Comparison of ENCODE assay signal across 8 cellular contexts in genomic region chr17:8057691-8058114, GRCh38. TPM values are rescaled to one million over a fixed set of nuclear protein-coding genes. Genes with fewer than 3 reads are reported as not detected.
DNase-seq lines count a peak whose midpoint lies in the region; ATAC-seq and TF ChIP-seq lines count a peak whose summit lies in the region.

No MANE protein-coding gene starts in this region.

- DNase-seq in AG20443 (ENCODE audit: low spot score) (peak; percentile 84), GM19238 (ENCODE audit: insufficient read length, low spot score) (peak; percentile 71), NCI-H2081 treated with DMSO at 0.1 percent for 48 hours (lab: John Stamatoyannopoulos, UW) (peak; percentile 33), T-helper 9 cell (peak; percentile 17), iris pigment epithelial cell (ENCODE audit: low read depth) (peak; percentile 82), spleen (peak; percentile 53)
- peak in 1 of 2 donors; percentile 60 for DNase-seq in central memory CD8-positive, alpha-beta T cell (ENCODE audit: low spot score in 2 of 2)

- H3K4me3 Mint-ChIP-seq in central memory CD8-positive, alpha-beta T cell: no peak overlapping the region

- peaks cover 43% of the 10 kb centered on the region for H3K27me3 Mint-ChIP-seq in central memory CD8-positive, alpha-beta T cell

- peaks cover 0 to 56% (median 35%) of the 10 kb centered on the region in 7 donors for H3K27me3 ChIP-seq in spleen (replicated peaks in 1 of 7)

- WGBS in spleen, 5 donors: 14 to 24% (median 17%) methylated on average over 14 of the region's 14 CpGs

- no peaks in the 10 kb centered on the region for H3K9me3 ChIP-seq in spleen

- peaks cover 1% of the 10 kb centered on the region for H3K36me3 Mint-ChIP-seq in central memory CD8-positive, alpha-beta T cell (ENCODE audit: insufficient read depth)

- ATAC-seq in central memory CD8-positive, alpha-beta T cell (replicated peaks; ENCODE audit: extremely low read depth, poor library complexity, severe bottlenecking): peak; percentile 85
- ATAC-seq in HG02938 (IDR thresholded peaks at IDR 0.05; ENCODE audit: unreplicated experiment): no peak

- H3K27ac Mint-ChIP-seq in central memory CD8-positive, alpha-beta T cell (ENCODE audit: low read depth): no peak overlapping the region

- H3K4me1 Mint-ChIP-seq in central memory CD8-positive, alpha-beta T cell: peaks cover 6% of the 10 kb centered on the region

- no peaks in the 10 kb centered on the region for H3K9me3 Mint-ChIP-seq in central memory CD8-positive, alpha-beta T cell

- TF ChIP-seq CTCF in spleen (IDR thresholded peaks at IDR 0.05 in 8 of 11, conservative IDR thresholded peaks at IDR 0.05 in 3 of 11): peak; percentile 69 to 92 (median 83)

- TF ChIP-seq POLR2A in spleen (IDR thresholded peaks at IDR 0.05): no peak

- intact Hi-C loops in spleen (cut with DNase I; ENCODE audit: low total_unique reads): loop anchor here (5.0 to 10.0 kb wide), 3 partner anchors 63 to 233 kb away; no protein-coding TSS in a partner anchor

- H3K4me3 ChIP-seq in spleen: no peak overlapping the region

- H3K4me1 ChIP-seq in spleen: peaks cover 0 to 39% (median 27%) of the 10 kb centered on the region in 6 donors

- no peaks in the 10 kb centered on the region for H3K36me3 ChIP-seq in spleen

- H3K27ac ChIP-seq in spleen: no peak overlapping the region

RNA-seq across cellular contexts. Expression of gene ALOX15B, which starts 18.8 kb away (rescaled TPM):
- 1 to 10 TPM in 5 of 7 donors, under 1 TPM in 2; 0.13 to 6.2 (median 2.8) TPM for total RNA-seq in spleen
- polyA plus RNA-seq in spleen: 1 to 10 TPM; 1.0 to 7.8 (median 2.7) TPM

RNA-seq across cellular contexts. Expression of gene ALOX12B, which starts 29.8 kb away (rescaled TPM):
- total RNA-seq in spleen: 1 to 10 TPM in 2 of 7 donors, under 1 TPM in 1, not detected in 4; 0.47 to 1.3 (median 1.0) TPM
- polyA plus RNA-seq in spleen: under 1 TPM; 0.80 to 0.89 (median 0.83) TPM

RNA-seq across cellular contexts. Expression of gene GUCY2D, which starts 55.3 kb away (rescaled TPM):
- total RNA-seq in spleen: under 1 TPM in 2 of 7 donors, not detected in 5; 0.07 to 0.43 TPM
- polyA plus RNA-seq in spleen: under 1 TPM in 1 of 3 donors, not detected in 2; 0.03 TPM
